Comparison of ENCODE assay signal across 29 cellular contexts in genomic region chr1:208256091-208256490, GRCh38. TPM values are rescaled to one million over a fixed set of nuclear protein-coding genes. Genes with fewer than 3 reads are reported as not detected.
"Had no signal": no experiment of that assay in that cellular context is flagged by ENCODE, and none has a peak within 500 bp of the region (broad histone marks: within the 10 kb centered on the region; RNA-seq: fewer than 3 reads in every experiment).

No MANE protein-coding gene starts in this region.

- H3K27ac ChIP-seq: adrenal gland, body of pancreas, dorsolateral prefrontal cortex, gastroesophageal sphincter, neural progenitor cell, spleen, transverse colon, VCaP had no signal

- DNase-seq: activated CD4-positive, alpha-beta T cell treated with anti-CD3 and anti-CD28 coated beads for 4 hours; activated CD4-positive, alpha-beta T cell treated with anti-CD3 and anti-CD28 coated beads, Interleukin-2, amount 50 U/mL, for 4 hours; activated effector memory CD4-positive, alpha-beta T cell treated with anti-CD3 and anti-CD28 coated beads, Interleukin-2, amount 50 U/mL, for 16 hours; activated naive CD4-positive, alpha-beta T cell treated with anti-CD3 and anti-CD28 coated beads for 36 hours; activated naive CD8-positive, alpha-beta T cell treated with anti-CD3 and anti-CD28 coated beads for 36 hours; activated T-cell treated with anti-CD3 and anti-CD28 coated beads for 4 hours; adrenal gland; aorta; body of pancreas; dorsolateral prefrontal cortex; effector memory CD4-positive, alpha-beta T cell; erythroblast; head of caudate nucleus; hippocampal formation; kidney; left colon; midbrain; naive thymus-derived CD4-positive, alpha-beta T cell; occipital lobe; posterior cingulate gyrus; right cardiac atrium; spleen; stimulated activated naive CD4-positive, alpha-beta T cell treated with Interleukin-2 at 50 U/mL for 16 hours; T-helper 9 cell; transverse colon had no signal

- H3K36me3 ChIP-seq: adrenal gland, gastroesophageal sphincter, spleen, transverse colon had no signal

- H3K4me1 Mint-ChIP-seq: activated naive CD8-positive, alpha-beta T cell treated with anti-CD3 and anti-CD28 coated beads for 36 hours; naive thymus-derived CD4-positive, alpha-beta T cell had no signal

- H3K27ac Mint-ChIP-seq: activated naive CD4-positive, alpha-beta T cell treated with anti-CD3 and anti-CD28 coated beads for 36 hours; activated naive CD8-positive, alpha-beta T cell treated with anti-CD3 and anti-CD28 coated beads for 36 hours; naive thymus-derived CD4-positive, alpha-beta T cell; T-helper 1 cell treated with Interleukin-12 subunit alpha and Interleukin-12 subunit beta and Interleukin-4 antibody, amounts not matched to agents 30 μg/mL and 1 μg/mL, for 36 hours had no signal

- H3K4me1 ChIP-seq: spleen had no signal

- H3K36me3 Mint-ChIP-seq: activated naive CD8-positive, alpha-beta T cell treated with anti-CD3 and anti-CD28 coated beads for 36 hours; naive thymus-derived CD4-positive, alpha-beta T cell had no signal

- ATAC-seq: body of pancreas; gastroesophageal sphincter; left colon; naive thymus-derived CD4-positive, alpha-beta T cell; right cardiac atrium had no signal

- H3K9ac ChIP-seq: neural progenitor cell had no signal

- H3K4me3 Mint-ChIP-seq: activated naive CD4-positive, alpha-beta T cell treated with anti-CD3 and anti-CD28 coated beads for 36 hours; activated naive CD8-positive, alpha-beta T cell treated with anti-CD3 and anti-CD28 coated beads for 36 hours; naive thymus-derived CD4-positive, alpha-beta T cell; neural progenitor cell; T-helper 1 cell treated with Interleukin-12 subunit alpha and Interleukin-12 subunit beta and Interleukin-4 antibody, amounts not matched to agents 30 μg/mL and 1 μg/mL, for 36 hours had no signal

- H3K27me3 ChIP-seq: adrenal gland, body of pancreas had no signal

- H3K9me3 Mint-ChIP-seq: activated naive CD8-positive, alpha-beta T cell treated with anti-CD3 and anti-CD28 coated beads for 36 hours; T-helper 1 cell treated with Interleukin-12 subunit alpha and Interleukin-12 subunit beta and Interleukin-4 antibody, amounts not matched to agents 30 μg/mL and 1 μg/mL, for 36 hours had no signal

- H2AFZ ChIP-seq: neural progenitor cell had no signal

- H3K4me2 ChIP-seq: neural progenitor cell had no signal

- H3K4me3 ChIP-seq: adrenal gland, body of pancreas, dorsolateral prefrontal cortex, gastroesophageal sphincter, neural progenitor cell, spleen, transverse colon had no signal

- H3K9me3 ChIP-seq: adrenal gland, body of pancreas, transverse colon had no signal

RNA-seq across cellular contexts. Expression of gene PLXNA2, which starts 11.9 kb away (rescaled TPM):
- polyA plus RNA-seq: naive thymus-derived CD4-positive, alpha-beta T cell had no signal
